In the genomic region with DNA sequence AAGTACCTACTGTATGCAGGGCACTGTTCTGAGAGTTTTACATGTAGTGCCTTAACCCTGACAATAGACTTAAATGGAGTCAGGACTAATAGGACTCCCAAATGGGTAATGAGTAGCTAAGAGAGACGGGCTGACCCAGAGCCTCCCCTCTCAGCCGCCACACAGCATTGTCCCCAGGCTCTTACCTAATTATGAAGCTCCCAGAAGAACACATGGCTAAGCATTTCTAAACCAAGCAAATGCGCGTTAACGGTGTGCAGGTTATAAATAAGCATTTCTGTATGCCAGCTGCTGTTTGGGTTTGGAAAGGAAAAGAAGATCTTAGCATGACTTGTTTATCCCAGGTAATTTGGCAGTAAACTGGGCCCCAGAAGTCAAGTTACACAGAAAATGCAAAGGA, we compare ENCODE assay signal across 20 cellular contexts. TPM values are rescaled to one million over a fixed set of nuclear protein-coding genes. Genes with fewer than 3 reads are reported as not detected.
DNase-seq lines count a peak whose midpoint lies in the region; ATAC-seq and TF ChIP-seq lines count a peak whose summit lies in the region.
"Had no signal": no experiment of that assay in that cellular context is flagged by ENCODE, and none has a peak within 500 bp of the region (broad histone marks: within the 10 kb centered on the region; RNA-seq: fewer than 3 reads in every experiment).

No MANE protein-coding gene starts in this region.

- WGBS in right cardiac atrium: 86% methylated on average over 5 of the region's 5 CpGs

- peak overlapping the region; percentile 59 for H3K27ac Mint-ChIP-seq in glutamatergic neuron (ENCODE audit: unreplicated experiment)
- no peak overlapping the region for H3K27ac Mint-ChIP-seq in nephron progenitor cell

- H3K27me3 Mint-ChIP-seq in glutamatergic neuron (ENCODE audit: unreplicated experiment) (peaks cover 2% of the 10 kb centered on the region), nephron progenitor cell (ENCODE audit: low read depth, poor library complexity) (no peaks in the 10 kb centered on the region)
- H3K27me3 Mint-ChIP-seq: CD4-positive, alpha-beta memory T cell; IgD-negative memory B cell had no signal

- H3K27ac ChIP-seq in right cardiac atrium (ENCODE audit: low read length) (no peak overlapping the region), dorsolateral prefrontal cortex (peak overlapping the region in 1 of 59 donors; percentile 9)
- H3K27ac ChIP-seq: 22Rv1, HL-60, RWPE1 had no signal

- H3K4me3 ChIP-seq in right cardiac atrium (ENCODE audit: low read length) (no peak overlapping the region), dorsolateral prefrontal cortex (no peak overlapping the region)
- H3K4me3 ChIP-seq: GM12878 had no signal

- DNase-seq in DMS 273 (lab: John Stamatoyannopoulos, UW; ENCODE audit: unreplicated experiment) (peak; percentile 22), DMS 273 treated with DMSO at 0.1 percent for 48 hours (lab: John Stamatoyannopoulos, UW) (no peak), left ventricle myocardium superior (no peak), right cardiac atrium (no peak), glutamatergic neuron (no peak), dorsolateral prefrontal cortex (no peak), foreskin melanocyte (no peak), nephron progenitor cell (no peak)
- DNase-seq: Calu3; CD4-positive, alpha-beta memory T cell; DMS79 treated with DMSO at 0.1 percent for 48 hours; HCEC 1CT; Kasumi-1; NCI-H1694 treated with DMSO at 0.1 percent for 48 hours; NCI-H524 had no signal

- H3K4me1 Mint-ChIP-seq in glutamatergic neuron (ENCODE audit: low read depth, unreplicated experiment) (peaks cover 5% of the 10 kb centered on the region), nephron progenitor cell (peaks cover 10% of the 10 kb centered on the region)

- H3K9me3 ChIP-seq in right cardiac atrium (ENCODE audit: control insufficient read depth, low read length): no peaks in the 10 kb centered on the region

- H3K27me3 ChIP-seq in right cardiac atrium (ENCODE audit: control insufficient read depth, insufficient read depth) (no peaks in the 10 kb centered on the region), dorsolateral prefrontal cortex (no peaks in the 10 kb centered on the region)

- H3K9me3 Mint-ChIP-seq in glutamatergic neuron (ENCODE audit: unreplicated experiment) (no peaks in the 10 kb centered on the region), nephron progenitor cell (no peaks in the 10 kb centered on the region)
- H3K9me3 Mint-ChIP-seq: IgD-negative memory B cell had no signal

- intact Hi-C loops in left ventricle myocardium superior (cut with micrococcal nuclease): no loop called here
- intact Hi-C loops in right cardiac atrium (cut with DNase I): no loop called here
- intact Hi-C loops in dorsolateral prefrontal cortex (cut with DNase I): no loop called here

- H3K36me3 Mint-ChIP-seq in glutamatergic neuron (ENCODE audit: unreplicated experiment) (no peaks in the 10 kb centered on the region), nephron progenitor cell (ENCODE audit: low read depth) (no peaks in the 10 kb centered on the region)

- TF ChIP-seq CTCF in glutamatergic neuron (IDR thresholded peaks at IDR 0.05; ENCODE audit: partially characterized antibody, unreplicated experiment) (no peak), dorsolateral prefrontal cortex (IDR thresholded peaks at IDR 0.05 in 54 of 56, conservative IDR thresholded peaks at IDR 0.05 in 2 of 56; ENCODE audit: low read depth in 1 of 56, partially characterized antibody in 56 of 56) (no peak), nephron progenitor cell (IDR thresholded peaks at IDR 0.05) (no peak)

- no peaks in the 10 kb centered on the region for H3K4me1 ChIP-seq in right cardiac atrium (ENCODE audit: control insufficient read depth, insufficient read depth, low read length)

- H3K4me3 Mint-ChIP-seq in glutamatergic neuron (ENCODE audit: unreplicated experiment) (no peak overlapping the region), nephron progenitor cell (no peak overlapping the region)
- H3K4me3 Mint-ChIP-seq: CD4-positive, alpha-beta memory T cell had no signal

- ATAC-seq in left ventricle myocardium superior (peak; percentile 16), right cardiac atrium (no peak)
- ATAC-seq: GM12878 had no signal

RNA-seq across cellular contexts. Expression of a gene that starts 14.3 kb away (rescaled TPM):
- total RNA-seq in left ventricle myocardium superior (12.7 TPM), right cardiac atrium (10 to 100 TPM; 10.0 to 13.4 (median 12.3) TPM), glutamatergic neuron (ENCODE audit: unreplicated experiment) (22.9 TPM), dorsolateral prefrontal cortex (10 to 100 TPM; 21.9 to 55.1 (median 35.8) TPM)
- polyA plus RNA-seq in right cardiac atrium: 7.0 TPM

RNA-seq across cellular contexts. Expression of a gene that starts 14.5 kb away (rescaled TPM):
- total RNA-seq in left ventricle myocardium superior: 56.4 TPM
- 10 to 100 TPM; 49.8 to 58.6 (median 57.4) TPM for total RNA-seq in right cardiac atrium
- 49.0 TPM for polyA plus RNA-seq in right cardiac atrium
- total RNA-seq in glutamatergic neuron (ENCODE audit: unreplicated experiment): 106 TPM
- 100 to 1,000 TPM in 78 of 120 experiments, 10 to 100 TPM in 42; 73.8 to 145 (median 105) TPM for total RNA-seq in dorsolateral prefrontal cortex
